Comparison of ENCODE assay signal across 1 cellular context in genomic region chr2:66717491-66717890, GRCh38.
TF ChIP-seq lines count a peak whose summit lies in the region.

No MANE protein-coding gene starts in this region.

TF ChIP-seq in H1, 55 proteins besides CTCF, POLR2A, EP300 and RAD21 (continued from another document):
- no peak for TF ChIP-seq TAF1 (IDR thresholded peaks at IDR 0.05; ENCODE audit: low read depth, low read length)
- no peak for TF ChIP-seq TEAD4 (IDR thresholded peaks at IDR 0.05; ENCODE audit: low read depth, low read length)
- TF ChIP-seq CEBPB (IDR thresholded peaks at IDR 0.05; ENCODE audit: low read depth, low read length), result no peak
- TF ChIP-seq POU5F1 (IDR thresholded peaks at IDR 0.05; ENCODE audit: low read depth, low read length), result no peak
- TF ChIP-seq SUZ12 (IDR thresholded peaks at IDR 0.05; ENCODE audit: low read length), result no peak
- no peak for TF ChIP-seq FOSL1 (IDR thresholded peaks at IDR 0.05; ENCODE audit: insufficient read depth, low read depth, low read length)
- TF ChIP-seq SIX5 (IDR thresholded peaks at IDR 0.05; ENCODE audit: low read depth, low read length), result no peak
- TF ChIP-seq TCF12 (IDR thresholded peaks at IDR 0.05; ENCODE audit: low read depth, low read length), result no peak
- TF ChIP-seq TBP (IDR thresholded peaks at IDR 0.05; ENCODE audit: low read depth, low read length), result no peak
